ENCODE assay signal across 14 cellular contexts in the genomic region with DNA sequence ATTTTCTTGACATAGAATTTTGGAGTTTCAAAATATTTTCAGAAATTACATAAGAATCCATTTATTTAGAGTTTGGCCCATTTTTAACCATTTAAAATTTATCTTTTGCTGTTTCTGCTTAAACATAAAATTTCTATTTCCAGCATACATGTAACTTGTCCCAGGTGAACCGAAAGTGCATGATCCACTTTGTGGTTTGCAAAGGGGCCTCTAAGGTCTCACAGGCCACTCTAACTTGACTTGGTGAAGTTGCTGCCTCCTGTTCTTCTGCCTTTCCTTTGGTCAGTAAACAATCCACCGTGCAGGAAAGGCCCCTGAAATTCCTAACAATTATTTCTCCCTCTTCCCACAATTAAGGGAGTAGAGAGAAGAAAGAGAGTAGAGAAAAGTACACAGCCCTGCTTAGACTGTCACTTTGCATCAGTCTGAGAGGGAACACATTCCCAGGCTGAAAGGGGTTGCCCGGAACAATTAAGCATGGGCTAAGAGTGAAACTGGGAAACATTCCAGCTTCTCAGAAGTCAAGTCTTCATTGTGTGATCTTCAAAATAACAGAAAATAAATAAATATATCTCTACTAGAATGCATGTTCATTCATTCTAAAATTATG.
A peak's percentile ranks its signal among the peaks of the same experiment; 100 is the strongest.
DNase-seq lines count a peak whose midpoint lies in the region; ATAC-seq and TF ChIP-seq lines count a peak whose summit lies in the region.
"Had no signal": no experiment of that assay in that cellular context is flagged by ENCODE, and none has a peak within 500 bp of the region (broad histone marks: within the 10 kb centered on the region; RNA-seq: fewer than 3 reads in every experiment).

No MANE protein-coding gene starts in this region.

- no peak for TF ChIP-seq POLR2A in suprapubic skin (IDR thresholded peaks at IDR 0.05)

- no peaks in the 10 kb centered on the region for H3K36me3 ChIP-seq in suprapubic skin

- H3K27me3 ChIP-seq in suprapubic skin = no peaks in the 10 kb centered on the region
- H3K27me3 ChIP-seq: foreskin keratinocyte had no signal

- TF ChIP-seq CTCF in suprapubic skin (IDR thresholded peaks at IDR 0.05) = no peak

- DNase-seq in DMS53 treated with DMSO at 0.1 percent for 48 hours (lab: John Stamatoyannopoulos, UW; ENCODE audit: unreplicated experiment) = peak; percentile 25
- peak; percentile 41 for DNase-seq in M059J (ENCODE audit: low read depth)
- DNase-seq in dedifferentiated amniotic fluid mesenchymal stem cell (ENCODE audit: extremely low spot score) = peak; percentile 55
- peak; percentile 45 for DNase-seq in myocyte (ENCODE audit: low read depth)
- DNase-seq in sciatic nerve (ENCODE audit: low spot score) = no peak
- DNase-seq in cerebellar nuclear complex (lab: John Stamatoyannopoulos, UW) = no peak
- DNase-seq in suprapubic skin (ENCODE audit: low spot score in 2 of 2) = no peak
- DNase-seq: activated T-cell treated with anti-CD3 and anti-CD28 coated beads, Interleukin-2, amount 50 U/mL, for 72 hours; foreskin keratinocyte; kidney glomerular epithelial cell; NCI-H146; SHP77 treated with DMSO at 0.1 percent for 48 hours had no signal

- H3K4me3 ChIP-seq in suprapubic skin = no peak overlapping the region

- intact Hi-C loops in sciatic nerve (cut with DNase I) = no loop called here

- 62% methylated on average over 3 of the region's 3 CpGs for WGBS in suprapubic skin

- H3K4me1 ChIP-seq in suprapubic skin = no peaks in the 10 kb centered on the region
- H3K4me1 ChIP-seq: foreskin keratinocyte had no signal

- no peaks in the 10 kb centered on the region for H3K9me3 ChIP-seq in suprapubic skin

- ATAC-seq in sciatic nerve (no peak), GM18520 (IDR thresholded peaks at IDR 0.05; ENCODE audit: unreplicated experiment) (no peak)
- ATAC-seq: activated T-cell treated with anti-CD3 and anti-CD28 coated beads, Interleukin-2, amount 50 U/mL, for 72 hours; foreskin keratinocyte had no signal

- H3K27ac ChIP-seq in suprapubic skin = no peak overlapping the region
- H3K27ac ChIP-seq: C4-2B, foreskin keratinocyte had no signal

- no peak for TF ChIP-seq EP300 in suprapubic skin (IDR thresholded peaks at IDR 0.05)

Comparison
In these comparisons a context has a peak if more than half of its experiments do, and no peak if none do; other contexts are left out.
1. DNase-seq: peak in DMS53 treated with DMSO at 0.1 percent for 48 hours (single experiment), M059J (single experiment), dedifferentiated amniotic fluid mesenchymal stem cell (single experiment) and myocyte (single experiment); none in sciatic nerve (single experiment), cerebellar nuclear complex (0 of 2) and suprapubic skin (0 of 2).